1 cellular context compared by ENCODE assay signal in genomic region chr6:168016176-168016620, GRCh38.
TF ChIP-seq lines count a peak whose summit lies in the region.

No MANE protein-coding gene starts in this region.

TF ChIP-seq in GM23338, 12 proteins besides CTCF, POLR2A, EP300 and RAD21 (continued from another document):
- TF ChIP-seq, protein P1, sequence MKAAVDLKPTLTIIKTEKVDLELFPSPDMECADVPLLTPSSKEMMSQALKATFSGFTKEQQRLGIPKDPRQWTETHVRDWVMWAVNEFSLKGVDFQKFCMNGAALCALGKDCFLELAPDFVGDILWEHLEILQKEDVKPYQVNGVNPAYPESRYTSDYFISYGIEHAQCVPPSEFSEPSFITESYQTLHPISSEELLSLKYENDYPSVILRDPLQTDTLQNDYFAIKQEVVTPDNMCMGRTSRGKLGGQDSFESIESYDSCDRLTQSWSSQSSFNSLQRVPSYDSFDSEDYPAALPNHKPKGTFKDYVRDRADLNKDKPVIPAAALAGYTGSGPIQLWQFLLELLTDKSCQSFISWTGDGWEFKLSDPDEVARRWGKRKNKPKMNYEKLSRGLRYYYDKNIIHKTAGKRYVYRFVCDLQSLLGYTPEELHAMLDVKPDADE (IDR thresholded peaks at IDR 0.05) = no peak
